26 cellular contexts compared by ENCODE assay signal in genomic region chr21:34962136-34962535, GRCh38.
A peak's percentile ranks its signal among the peaks of the same experiment; 100 is the strongest.
DNase-seq lines count a peak whose midpoint lies in the region; ATAC-seq, FAIRE-seq and TF ChIP-seq lines count a peak whose summit lies in the region.
"Had no signal": no experiment of that assay in that cellular context is flagged by ENCODE, and none has a peak within 500 bp of the region (broad histone marks: within the 10 kb centered on the region; RNA-seq: fewer than 3 reads in every experiment).

No MANE protein-coding gene starts in this region.

- H3K79me2 ChIP-seq in DND-41 (ENCODE audit: insufficient read depth, low read length) = peaks cover 89% of the 10 kb centered on the region
- H3K79me2 ChIP-seq in HepG2 (ENCODE audit: insufficient read depth, low read length) = no peaks in the 10 kb centered on the region

- WGBS in HepG2 (ENCODE audit: low lambda C conversion rate) = 70% methylated on average over 2 of the region's 2 CpGs

- intact Hi-C loops in HepG2 (cut with micrococcal nuclease; ENCODE audit: unreplicated experiment) = loop anchor here (10.0 kb wide), 1 partner anchor 63 kb away; no protein-coding TSS in a partner anchor

- H3K4me1 ChIP-seq in DND-41 (ENCODE audit: insufficient read depth, low read length) = peaks cover 47% of the 10 kb centered on the region
- peaks cover 42% of the 10 kb centered on the region for H3K4me1 ChIP-seq in HepG2 (ENCODE audit: insufficient read depth, low read length)
- H3K4me1 ChIP-seq: esophagus squamous epithelium, gastroesophageal sphincter, left ventricle myocardium inferior, uterus had no signal

- BruUV-seq in HepG2 (replicated peaks; lab: Mats Ljungman, UMichigan) = no TSS peak

- in situ Hi-C loops in HepG2 (cut with HindIII; ENCODE audit: extremely low pct_ligation_motif_present, low pct_unique_long_range_greater_than_20kb) = no loop called here

- H4K20me1 ChIP-seq in DND-41 (ENCODE audit: insufficient read depth, low read length) (peaks cover 69% of the 10 kb centered on the region), HepG2 (ENCODE audit: insufficient read depth, low read length) (no peaks in the 10 kb centered on the region)

- no peak for FAIRE-seq in HepG2 (lab: Jason Lieb, UNC)
- FAIRE-seq: bronchial epithelial cell, colon had no signal

- no peak for DNase-seq in activated T-cell treated with anti-CD3 and anti-CD28 coated beads, Interleukin-2, amount 50 U/mL, for 4 hours
- no peak for DNase-seq in activated T-cell treated with anti-CD3 and anti-CD28 coated beads, Interleukin-2, amount 50 U/mL, for 48 hours
- no peak for DNase-seq in DND-41
- DNase-seq in neural crest cell (ENCODE audit: low read depth, low spot score) = no peak
- no peak for DNase-seq in HepG2 (ENCODE audit: low spot score)
- no peak for DNase-seq in RWPE1 (ENCODE audit: low spot score)
- DNase-seq: amniotic stem cell, endodermal cell, esophagus squamous epithelium, H7, left ventricle myocardium inferior, midbrain, NCI-H2171, NCI-H524, nephron progenitor cell, right cardiac atrium, spleen, uterus had no signal

- TF ChIP-seq CTCF in DND-41 (IDR thresholded peaks at IDR 0.05; ENCODE audit: borderline replicate concordance, extremely low read depth, low read length, poor library complexity, severe bottlenecking) (no peak), neural crest cell (conservative IDR thresholded peaks at IDR 0.05) (no peak), HepG2 (CRISPR knock-in tag; IDR thresholded peaks at IDR 0.05) (no peak), RWPE1 (conservative IDR thresholded peaks at IDR 0.05; ENCODE audit: low read depth) (no peak)

- peaks cover 79% of the 10 kb centered on the region for H3K4me1 Mint-ChIP-seq in activated T-cell treated with anti-CD3 and anti-CD28 coated beads, Interleukin-2, amount 50 U/mL, for 4 hours (ENCODE audit: low read depth)
- H3K4me1 Mint-ChIP-seq in activated T-helper 17 cell treated with anti-CD3 and anti-CD28 coated beads, Interleukin-2, amount 50 U/mL, for 72 hours = peaks cover 52% of the 10 kb centered on the region
- H3K4me1 Mint-ChIP-seq in neural crest cell = peaks cover 17% of the 10 kb centered on the region
- H3K4me1 Mint-ChIP-seq: nephron progenitor cell had no signal

- H3K4me2 ChIP-seq in DND-41 (ENCODE audit: insufficient read depth, low read length) (no peak overlapping the region), HepG2 (ENCODE audit: low read depth, low read length) (no peak overlapping the region)

- TF ChIP-seq RAD21 in HepG2 (CRISPR knock-in tag; IDR thresholded peaks at IDR 0.05) = no peak

- no peak overlapping the region for H2AFZ ChIP-seq in DND-41 (ENCODE audit: low read depth, low read length)
- no peak overlapping the region for H2AFZ ChIP-seq in HepG2 (ENCODE audit: low read length)

- H3K4me3 ChIP-seq in DND-41 (ENCODE audit: low read depth in 1 of 2, low read length in 2 of 2) = no peak overlapping the region
- H3K4me3 ChIP-seq in HepG2 (replicated peaks in 1 of 3; ENCODE audit: insufficient read depth in 1 of 3, low read depth in 2 of 3, low read length in 3 of 3) = no peak overlapping the region
- H3K4me3 ChIP-seq: esophagus squamous epithelium, gastroesophageal sphincter, left ventricle myocardium inferior, spleen, thoracic aorta, uterus had no signal

- H3K9me3 ChIP-seq in DND-41 (ENCODE audit: insufficient read depth, low read length, severe bottlenecking) = no peaks in the 10 kb centered on the region
- no peaks in the 10 kb centered on the region for H3K9me3 ChIP-seq in HepG2 (ENCODE audit: low read length)
- H3K9me3 ChIP-seq: esophagus squamous epithelium, gastroesophageal sphincter, left ventricle myocardium inferior, spleen, thoracic aorta, uterus had no signal

- peaks cover 29% of the 10 kb centered on the region for H3K36me3 Mint-ChIP-seq in activated T-cell treated with anti-CD3 and anti-CD28 coated beads, Interleukin-2, amount 50 U/mL, for 4 hours (ENCODE audit: insufficient read depth)
- H3K36me3 Mint-ChIP-seq in activated T-helper 17 cell treated with anti-CD3 and anti-CD28 coated beads, Interleukin-2, amount 50 U/mL, for 72 hours (ENCODE audit: low read depth) = peaks cover 7% of the 10 kb centered on the region
- no peaks in the 10 kb centered on the region for H3K36me3 Mint-ChIP-seq in neural crest cell (ENCODE audit: low read depth)

- H3K27ac ChIP-seq in DND-41 (ENCODE audit: low read length) (peak overlapping the region; percentile 54; the same call in 1 of the 2 replicates), HepG2 (ENCODE audit: extremely low read length, insufficient read depth, low read length) (no peak overlapping the region), RWPE1 (no peak overlapping the region)
- H3K27ac ChIP-seq: C4-2B, esophagus squamous epithelium, gastroesophageal sphincter, left ventricle myocardium inferior, thoracic aorta, uterus had no signal

- POLR2A ChIA-PET in HepG2 (lab: Yijun Ruan, JAX) (no interaction called here), RWPE1 (lab: Yijun Ruan, JAX; ENCODE audit: low non-redundant PET) (no interaction called here)

- H3K27ac Mint-ChIP-seq in activated T-helper 17 cell treated with anti-CD3 and anti-CD28 coated beads, Interleukin-2, amount 50 U/mL, for 72 hours = peak overlapping the region; percentile 97
- H3K27ac Mint-ChIP-seq in neural crest cell (ENCODE audit: unreplicated experiment) = peak overlapping the region; percentile 46
- H3K27ac Mint-ChIP-seq: endodermal cell; nephron progenitor cell; stimulated activated memory B cell treated with anti-CD40 and anti-IgM and Interleukin-4, amounts not matched to agents 10 μg/mL and 1 μg/mL and 100 μg/mL, for 72 hours had no signal

- no peaks in the 10 kb centered on the region for H3K27me3 Mint-ChIP-seq in activated T-cell treated with anti-CD3 and anti-CD28 coated beads, Interleukin-2, amount 50 U/mL, for 4 hours (ENCODE audit: low read depth)
- H3K27me3 Mint-ChIP-seq in activated T-helper 17 cell treated with anti-CD3 and anti-CD28 coated beads, Interleukin-2, amount 50 U/mL, for 72 hours = no peaks in the 10 kb centered on the region
- H3K27me3 Mint-ChIP-seq in neural crest cell (ENCODE audit: low read depth) = no peaks in the 10 kb centered on the region
- H3K27me3 Mint-ChIP-seq: stimulated activated memory B cell treated with anti-CD40 and anti-IgM and Interleukin-4, amounts not matched to agents 10 μg/mL and 1 μg/mL and 100 μg/mL, for 72 hours had no signal

- TF ChIP-seq POLR2A in HepG2 (IDR thresholded peaks at IDR 0.05; ENCODE audit: insufficient read depth in 1 of 2, low read depth in 2 of 2, low read length in 2 of 2) = no peak

- TF ChIP-seq EP300 in HepG2 (IDR thresholded peaks at IDR 0.05; ENCODE audit: low read depth in 2 of 2, low read length in 2 of 2) (no peak), HepG2 (CRISPR knock-in tag; IDR thresholded peaks at IDR 0.05; ENCODE audit: borderline replicate concordance) (no peak)

- no peaks in the 10 kb centered on the region for H3K27me3 ChIP-seq in DND-41 (ENCODE audit: insufficient read depth, low read length, poor library complexity)
- no peaks in the 10 kb centered on the region for H3K27me3 ChIP-seq in HepG2 (ENCODE audit: control insufficient read depth in 1 of 2, insufficient read depth in 2 of 2, low read length in 2 of 2)
- H3K27me3 ChIP-seq: spleen, uterus had no signal

- peak overlapping the region; percentile 63 for H3K4me3 Mint-ChIP-seq in activated T-cell treated with anti-CD3 and anti-CD28 coated beads, Interleukin-2, amount 50 U/mL, for 4 hours
- H3K4me3 Mint-ChIP-seq in activated T-helper 17 cell treated with anti-CD3 and anti-CD28 coated beads, Interleukin-2, amount 50 U/mL, for 72 hours = peak overlapping the region; percentile 91
- no peak overlapping the region for H3K4me3 Mint-ChIP-seq in neural crest cell
- H3K4me3 Mint-ChIP-seq: endodermal cell; nephron progenitor cell; stimulated activated memory B cell treated with anti-CD40 and anti-IgM and Interleukin-4, amounts not matched to agents 10 μg/mL and 1 μg/mL and 100 μg/mL, for 72 hours had no signal

- H3K36me3 ChIP-seq in DND-41 (ENCODE audit: insufficient read depth, low read length) (peaks cover 70% of the 10 kb centered on the region), HepG2 (replicated peaks in 1 of 2; ENCODE audit: control insufficient read depth in 1 of 2, insufficient read depth in 2 of 2, low read length in 2 of 2) (no peaks in the 10 kb centered on the region)
- H3K36me3 ChIP-seq: esophagus squamous epithelium, gastroesophageal sphincter, left ventricle myocardium inferior, spleen, thoracic aorta, uterus had no signal

- CTCF ChIA-PET in HepG2 (lab: Yijun Ruan, JAX; ENCODE audit: low intra/inter-chr PET ratio, low total read pairs) (no interaction called here), RWPE1 (lab: Yijun Ruan, JAX) (no interaction called here)

- H3K9ac ChIP-seq in DND-41 (ENCODE audit: low read depth, low read length) = no peak overlapping the region
- H3K9ac ChIP-seq in HepG2 (ENCODE audit: insufficient read depth, low read depth, low read length) = no peak overlapping the region

- no peaks in the 10 kb centered on the region for H3K9me3 Mint-ChIP-seq in activated T-cell treated with anti-CD3 and anti-CD28 coated beads, Interleukin-2, amount 50 U/mL, for 4 hours
- no peaks in the 10 kb centered on the region for H3K9me3 Mint-ChIP-seq in activated T-helper 17 cell treated with anti-CD3 and anti-CD28 coated beads, Interleukin-2, amount 50 U/mL, for 72 hours
- no peaks in the 10 kb centered on the region for H3K9me3 Mint-ChIP-seq in neural crest cell
- H3K9me3 Mint-ChIP-seq: endodermal cell; nephron progenitor cell; stimulated activated memory B cell treated with anti-CD40 and anti-IgM and Interleukin-4, amounts not matched to agents 10 μg/mL and 1 μg/mL and 100 μg/mL, for 72 hours had no signal

- ATAC-seq in activated T-cell treated with anti-CD3 and anti-CD28 coated beads, Interleukin-2, amount 50 U/mL, for 4 hours = no peak
- ATAC-seq in DND-41 (ENCODE audit: insufficient read depth, low read depth) (no peak), HG03108 (IDR thresholded peaks at IDR 0.05; ENCODE audit: unreplicated experiment) (no peak), HepG2 (no peak)
- no peak for ATAC-seq in activated T-helper 17 cell treated with anti-CD3 and anti-CD28 coated beads, Interleukin-2, amount 50 U/mL, for 72 hours (replicated peaks)
- ATAC-seq: gastroesophageal sphincter; right cardiac atrium; stimulated activated memory B cell treated with anti-CD40 and anti-IgM and Interleukin-4, amounts not matched to agents 10 μg/mL and 1 μg/mL and 100 μg/mL, for 72 hours had no signal

TF ChIP-seq in HepG2, 621 proteins besides CTCF, POLR2A, EP300 and RAD21 (continues in another document):
- TF ChIP-seq PHB2 (IDR thresholded peaks at IDR 0.05; ENCODE audit: partially characterized antibody) (no peak), ZNF614 (CRISPR knock-in tag; IDR thresholded peaks at IDR 0.05; ENCODE audit: borderline replicate concordance) (no peak), SMYD3 (CRISPR knock-in tag; IDR thresholded peaks at IDR 0.05) (no peak), ATF5 (CRISPR knock-in tag; IDR thresholded peaks at IDR 0.05; ENCODE audit: low read depth) (no peak), FOSL1 (CRISPR knock-in tag; IDR thresholded peaks at IDR 0.05; ENCODE audit: borderline replicate concordance) (no peak)
